In the genomic region with DNA sequence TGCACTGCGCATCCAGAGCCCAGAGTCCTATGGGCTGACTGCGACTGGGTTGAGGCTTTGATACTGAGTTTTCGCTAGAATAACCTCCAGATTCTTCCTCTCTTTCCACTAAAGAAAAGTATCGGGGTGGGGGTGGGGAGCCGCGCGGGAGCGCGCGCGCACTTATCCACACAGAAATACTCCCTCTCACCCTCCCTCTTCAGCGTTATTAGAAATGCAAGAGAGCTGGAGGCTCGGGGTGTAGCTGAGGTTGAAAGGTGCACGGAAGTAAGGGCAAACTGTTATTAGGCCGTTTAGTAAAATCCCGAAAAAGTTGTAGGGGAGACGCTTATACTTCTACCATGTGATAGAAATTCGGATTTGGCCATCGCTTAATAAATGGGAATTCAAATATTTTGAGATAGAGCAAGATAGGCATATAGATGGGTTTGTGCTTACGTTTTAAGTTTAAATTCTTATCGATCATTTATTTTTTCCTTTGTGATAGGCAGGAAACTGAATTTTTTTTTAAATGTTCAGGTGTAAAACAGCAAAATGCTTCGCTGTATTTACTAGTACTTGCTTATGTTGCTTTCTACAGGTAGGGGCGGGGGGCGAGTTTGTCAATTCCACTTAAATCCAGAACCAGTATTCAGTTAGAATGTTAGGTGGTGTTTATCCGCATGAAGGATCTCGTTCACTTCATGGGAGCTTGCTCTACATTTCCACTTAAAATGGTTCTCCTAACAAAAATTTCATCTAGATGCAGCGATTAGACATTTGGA, we compare ENCODE assay signal across 8 cellular contexts. TPM values are rescaled to one million over a fixed set of nuclear protein-coding genes. Genes with fewer than 3 reads are reported as not detected.
A peak's percentile ranks its signal among the peaks of the same experiment; 100 is the strongest.
DNase-seq lines count a peak whose midpoint lies in the region; ATAC-seq and TF ChIP-seq lines count a peak whose summit lies in the region.

No MANE protein-coding gene starts in this region.

- TF ChIP-seq EP300 in neural cell (conservative IDR thresholded peaks at IDR 0.05; ENCODE audit: poor library complexity, severe bottlenecking): no peak

- ATAC-seq in GM19395 (IDR thresholded peaks at IDR 0.05; ENCODE audit: unreplicated experiment): peak; percentile 4

- peak overlapping the region in 6 of 7 donors; percentile 18 to 81 (median 60) for H3K27ac Mint-ChIP-seq in CD14-positive monocyte

- H2AFZ ChIP-seq in neural cell (ENCODE audit: low read depth, low read length): no peak overlapping the region

- peaks cover 10% of the 10 kb centered on the region for H4K20me1 ChIP-seq in neural cell (ENCODE audit: insufficient read depth)

- H3K27me3 Mint-ChIP-seq in CD14-positive monocyte (ENCODE audit: low read depth in 3 of 3): peaks cover 8 to 34% (median 21%) of the 10 kb centered on the region in 3 donors

- peak overlapping the region; percentile 97 to 98 for H3K4me3 Mint-ChIP-seq in CD14-positive monocyte

- H3K36me3 ChIP-seq in neural cell (ENCODE audit: insufficient read depth, low read length): no peaks in the 10 kb centered on the region

- DNase-seq in CD14-positive monocyte (ENCODE audit: low spot score) (no peak), NCI-H2029 treated with DMSO at 0.1 percent for 48 hours (lab: John Stamatoyannopoulos, UW) (peak; percentile 97), activated T-helper 1 cell treated with Interleukin-2 at 50 U/mL for 16 hours (ENCODE audit: low read depth) (peak; percentile 1), foreskin melanocyte (peak; percentile 30)
- DNase-seq in effector CD4-positive, alpha-beta T cell: no peak
- no peak for DNase-seq in effector CD8-positive, alpha-beta T cell (lab: John Stamatoyannopoulos, UW)

- peak overlapping the region; percentile 89 for H3K4me3 ChIP-seq in neural cell (ENCODE audit: low read length)

- no peaks in the 10 kb centered on the region for H3K27me3 ChIP-seq in neural cell (ENCODE audit: insufficient read depth, low read depth, low read length)

- H3K27ac ChIP-seq in neural cell (ENCODE audit: low read length): peak overlapping the region; percentile 86

- peaks cover 27% of the 10 kb centered on the region for H3K4me1 Mint-ChIP-seq in CD14-positive monocyte

- intact Hi-C loops in CD14-positive monocyte (cut with micrococcal nuclease): loop anchor here in 1 of 2 donors (2.0 to 10.0 kb wide), 2 partner anchors 177 to 1937 kb away; no protein-coding TSS in a partner anchor

- H3K36me3 Mint-ChIP-seq in CD14-positive monocyte: peaks cover 0 to 6% of the 10 kb centered on the region in 2 donors

- H3K9me3 ChIP-seq in neural cell (ENCODE audit: low read length): no peaks in the 10 kb centered on the region

- peak; percentile 15 for TF ChIP-seq RAD21 in neural cell (conservative IDR thresholded peaks at IDR 0.05)

- peak overlapping the region; percentile 84 for H3K9ac ChIP-seq in neural cell (ENCODE audit: low read length)

- H3K79me2 ChIP-seq in neural cell (replicated peaks; ENCODE audit: insufficient read depth, low read length): peaks cover 44% of the 10 kb centered on the region

- TF ChIP-seq CTCF in CD14-positive monocyte (IDR thresholded peaks at IDR 0.05) (no peak), neural cell (IDR thresholded peaks at IDR 0.05; ENCODE audit: poor library complexity, severe bottlenecking) (no peak)

- H3K9me3 Mint-ChIP-seq in CD14-positive monocyte: peaks cover 0 to 2% (median 0%) of the 10 kb centered on the region in 7 donors

- peak overlapping the region; percentile 96 for H3K4me2 ChIP-seq in neural cell (ENCODE audit: low read length)

- H3K9me2 ChIP-seq in neural cell (ENCODE audit: insufficient read depth, low read length): no peaks in the 10 kb centered on the region

- peaks cover 3% of the 10 kb centered on the region for H3F3A ChIP-seq in neural cell (ENCODE audit: insufficient read depth, low read length, poor library complexity, severe bottlenecking)

TF ChIP-seq in neural cell, 6 proteins besides CTCF, POLR2A, EP300 and RAD21:
- TF ChIP-seq SMC3 (conservative IDR thresholded peaks at IDR 0.05; ENCODE audit: poor library complexity) (peak; percentile 21), TAF1 (IDR thresholded peaks at IDR 0.05; ENCODE audit: low read depth) (no peak), MXI1 (conservative IDR thresholded peaks at IDR 0.05; ENCODE audit: poor library complexity, severe bottlenecking) (peak; percentile 4), REST (IDR thresholded peaks at IDR 0.05; ENCODE audit: borderline replicate concordance) (peak; percentile 38)
TF ChIP-seq in neural cell: peak in this region for 3.

RNA-seq across cellular contexts. Expression of gene ARHGAP5, which starts 1.1 kb away (rescaled TPM):
- polyA plus RNA-seq in CD14-positive monocyte (1 to 10 TPM; 4.3 to 6.3 TPM), neural cell (32.2 and 33.1 TPM in 2 replicates)
- 329 and 373 TPM in 2 replicates for polyA minus RNA-seq in neural cell

Comparison
In these comparisons a context has a peak if more than half of its experiments do, and no peak if none do; other contexts are left out.
1. DNase-seq: peak in NCI-H2029 treated with DMSO at 0.1 percent for 48 hours (single experiment), activated T-helper 1 cell treated with Interleukin-2 at 50 U/mL for 16 hours (single experiment) and foreskin melanocyte (single experiment); none in CD14-positive monocyte (single experiment), effector CD4-positive, alpha-beta T cell (single experiment) and effector CD8-positive, alpha-beta T cell (single experiment).